ENCODE assay signal across 1 cellular context in the genomic region with DNA sequence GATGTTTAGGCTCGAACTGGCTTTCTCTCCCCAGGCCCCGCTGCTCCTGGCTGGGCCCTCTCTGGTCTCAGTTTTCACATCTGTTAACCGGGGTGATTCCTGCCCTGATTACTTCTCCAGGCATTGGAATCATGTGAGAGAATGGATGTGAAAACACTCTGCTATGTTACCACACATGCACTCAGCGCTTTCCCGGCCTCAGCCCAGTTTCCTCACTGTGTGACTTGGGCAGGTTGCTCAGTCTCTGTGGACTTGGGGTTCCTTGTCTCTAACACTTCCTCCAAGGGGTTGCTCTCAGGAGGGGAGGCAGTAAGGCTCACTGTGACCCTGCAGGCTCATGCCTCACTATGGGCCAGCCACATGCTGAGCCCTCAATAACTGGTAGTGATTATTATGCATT.
TF ChIP-seq lines count a peak whose summit lies in the region.

No MANE protein-coding gene starts in this region.

TF ChIP-seq in IMR-90, 13 proteins besides CTCF, POLR2A, EP300 and RAD21:
- no peak for TF ChIP-seq RCOR1 (IDR thresholded peaks at IDR 0.05; ENCODE audit: insufficient replicate concordance, low read length)
- no peak for TF ChIP-seq CHD1 (IDR thresholded peaks at IDR 0.05; ENCODE audit: low read depth, low read length)
- TF ChIP-seq MXI1 (IDR thresholded peaks at IDR 0.05; ENCODE audit: borderline replicate concordance, low read depth, low read length) = no peak
- TF ChIP-seq CEBPB (IDR thresholded peaks at IDR 0.05; ENCODE audit: low read depth, low read length) = no peak
- TF ChIP-seq, protein P1, sequence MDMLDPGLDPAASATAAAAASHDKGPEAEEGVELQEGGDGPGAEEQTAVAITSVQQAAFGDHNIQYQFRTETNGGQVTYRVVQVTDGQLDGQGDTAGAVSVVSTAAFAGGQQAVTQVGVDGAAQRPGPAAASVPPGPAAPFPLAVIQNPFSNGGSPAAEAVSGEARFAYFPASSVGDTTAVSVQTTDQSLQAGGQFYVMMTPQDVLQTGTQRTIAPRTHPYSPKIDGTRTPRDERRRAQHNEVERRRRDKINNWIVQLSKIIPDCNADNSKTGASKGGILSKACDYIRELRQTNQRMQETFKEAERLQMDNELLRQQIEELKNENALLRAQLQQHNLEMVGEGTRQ (IDR thresholded peaks at IDR 0.05; ENCODE audit: low read depth, low read length) = no peak
- no peak for TF ChIP-seq FOS (IDR thresholded peaks at IDR 0.05; ENCODE audit: low read depth, low read length)
- TF ChIP-seq BHLHE40 (IDR thresholded peaks at IDR 0.05; ENCODE audit: low read depth, low read length) = no peak
